1 cellular context compared by ENCODE assay signal in the genomic region with DNA sequence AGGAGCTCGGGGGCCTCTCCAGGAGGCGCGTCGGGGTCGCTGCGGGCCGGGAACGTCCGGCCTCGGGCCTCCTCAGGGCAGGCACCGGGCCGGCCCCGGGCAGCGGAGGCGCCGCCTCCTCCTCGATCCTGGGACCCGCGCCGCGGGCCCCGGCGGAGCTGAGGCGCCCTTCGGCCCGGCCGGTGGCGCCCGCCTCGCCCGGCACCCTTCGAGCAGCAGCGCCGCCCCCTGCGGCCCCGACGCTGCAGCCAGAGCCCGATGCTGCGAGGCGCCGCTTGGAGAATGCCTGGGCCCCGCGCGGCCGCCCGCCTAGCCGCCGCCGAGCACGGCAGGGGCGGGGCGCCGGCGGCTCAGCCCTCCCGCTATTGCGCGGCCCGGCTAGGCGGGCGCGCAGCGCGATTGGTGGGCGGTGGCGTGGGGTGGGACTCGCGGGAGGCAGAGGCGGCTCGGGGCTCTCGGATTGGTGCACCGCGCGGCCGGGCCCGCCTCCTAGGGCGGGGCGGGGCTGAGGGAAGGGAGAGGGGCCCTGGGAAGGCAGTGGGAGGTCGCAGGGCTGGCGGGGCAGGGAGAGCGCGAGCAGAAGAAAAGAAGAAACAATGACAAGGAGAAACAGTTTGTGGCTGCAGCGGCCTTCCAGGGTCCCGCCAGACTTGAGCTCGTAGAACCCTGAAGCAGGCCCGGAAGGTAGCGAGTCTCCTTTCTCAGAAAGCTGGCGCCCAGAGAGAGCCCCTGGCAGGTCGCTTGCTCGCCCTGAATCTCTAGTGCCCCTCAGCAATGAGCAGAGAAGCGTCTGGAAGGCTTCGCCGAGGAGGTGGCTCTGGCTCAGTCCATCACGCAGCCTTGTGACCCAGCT.
TF ChIP-seq lines count a peak whose summit lies in the region.

Gene EEIG1 (minus strand): TSS at position 284 of the 853 bp plus-strand sequence. CDS start 852 bp downstream, outside the sequence.

TF ChIP-seq in HepG2, 621 proteins besides CTCF, POLR2A, EP300 and RAD21 (continued from another document and continues in another):
- TF ChIP-seq, protein P1, sequence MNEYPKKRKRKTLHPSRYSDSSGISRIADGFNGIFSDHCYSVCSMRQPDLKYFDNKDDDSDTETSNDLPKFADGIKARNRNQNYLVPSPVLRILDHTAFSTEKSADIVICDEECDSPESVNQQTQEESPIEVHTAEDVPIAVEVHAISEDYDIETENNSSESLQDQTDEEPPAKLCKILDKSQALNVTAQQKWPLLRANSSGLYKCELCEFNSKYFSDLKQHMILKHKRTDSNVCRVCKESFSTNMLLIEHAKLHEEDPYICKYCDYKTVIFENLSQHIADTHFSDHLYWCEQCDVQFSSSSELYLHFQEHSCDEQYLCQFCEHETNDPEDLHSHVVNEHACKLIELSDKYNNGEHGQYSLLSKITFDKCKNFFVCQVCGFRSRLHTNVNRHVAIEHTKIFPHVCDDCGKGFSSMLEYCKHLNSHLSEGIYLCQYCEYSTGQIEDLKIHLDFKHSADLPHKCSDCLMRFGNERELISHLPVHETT (CRISPR knock-in tag; conservative IDR thresholded peaks at IDR 0.05): no peak
- no peak for TF ChIP-seq ZNF737 (CRISPR knock-in tag; IDR thresholded peaks at IDR 0.05; ENCODE audit: borderline replicate concordance)
- TF ChIP-seq STAT5B (CRISPR knock-in tag; IDR thresholded peaks at IDR 0.05): no peak
- no peak for TF ChIP-seq ZNF17 (CRISPR knock-in tag; IDR thresholded peaks at IDR 0.05)
- no peak for TF ChIP-seq TARDBP (CRISPR knock-in tag; IDR thresholded peaks at IDR 0.05)
- TF ChIP-seq, protein P2, sequence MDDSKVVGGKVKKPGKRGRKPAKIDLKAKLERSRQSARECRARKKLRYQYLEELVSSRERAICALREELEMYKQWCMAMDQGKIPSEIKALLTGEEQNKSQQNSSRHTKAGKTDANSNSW (CRISPR knock-in tag; IDR thresholded peaks at IDR 0.05; ENCODE audit: borderline replicate concordance): no peak
- no peak for TF ChIP-seq SOX5 (CRISPR knock-in tag; IDR thresholded peaks at IDR 0.05; ENCODE audit: borderline replicate concordance)
- no peak for TF ChIP-seq ZNF3 (CRISPR knock-in tag; IDR thresholded peaks at IDR 0.05)
- no peak for TF ChIP-seq NAIF1 (CRISPR knock-in tag; IDR thresholded peaks at IDR 0.05; ENCODE audit: borderline replicate concordance)
- no peak for TF ChIP-seq ZSCAN30 (CRISPR knock-in tag; IDR thresholded peaks at IDR 0.05)
- TF ChIP-seq ESRRA (CRISPR knock-in tag; IDR thresholded peaks at IDR 0.05; ENCODE audit: low read depth): no peak
- TF ChIP-seq, protein P3, sequence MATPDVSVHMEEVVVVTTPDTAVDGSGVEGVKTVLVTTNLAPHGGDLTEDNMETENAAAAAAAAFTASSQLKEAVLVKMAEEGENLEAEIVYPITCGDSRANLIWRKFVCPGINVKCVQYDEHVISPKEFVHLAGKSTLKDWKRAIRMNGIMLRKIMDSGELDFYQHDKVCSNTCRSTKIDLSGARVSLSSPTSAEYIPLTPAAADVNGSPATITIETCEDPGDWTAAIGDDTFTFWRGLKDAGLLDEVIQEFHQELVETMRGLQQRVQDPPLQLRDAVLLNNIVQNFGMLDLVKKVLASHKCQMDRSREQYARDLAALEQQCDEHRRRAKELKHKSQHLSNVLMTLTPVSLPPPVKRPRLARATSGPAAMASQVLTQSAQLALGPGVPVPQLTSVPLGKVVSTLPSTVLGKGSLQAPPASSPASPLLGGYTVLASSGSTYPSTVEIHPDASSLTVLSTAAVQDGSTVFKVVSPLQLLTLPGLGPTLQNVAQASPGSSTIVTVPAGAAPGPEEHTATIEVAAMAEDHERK (CRISPR knock-in tag; IDR thresholded peaks at IDR 0.05; ENCODE audit: low read depth): no peak
- no peak for TF ChIP-seq MED1 (CRISPR knock-in tag; IDR thresholded peaks at IDR 0.05)
- TF ChIP-seq ZNF407 (CRISPR knock-in tag; IDR thresholded peaks at IDR 0.05; ENCODE audit: not compliant biosample characterization): no peak
- TF ChIP-seq ZNF12 (CRISPR knock-in tag; IDR thresholded peaks at IDR 0.05): no peak
- no peak for TF ChIP-seq ZNF280D (CRISPR knock-in tag; IDR thresholded peaks at IDR 0.05)
- TF ChIP-seq REST (IDR thresholded peaks at IDR 0.05; ENCODE audit: borderline replicate concordance in 1 of 2, low read depth in 1 of 2, low read length in 2 of 2): peak in 1 of 2 experiments; percentile 5; a peak in 1 of 4 replicates
- peak; percentile 67; the same call in 1 of the 2 replicates for TF ChIP-seq TAF1 (CRISPR knock-in tag; IDR thresholded peaks at IDR 0.05)
- no peak for TF ChIP-seq MIER3 (CRISPR knock-in tag; IDR thresholded peaks at IDR 0.05; ENCODE audit: borderline replicate concordance)
- TF ChIP-seq TEF (CRISPR knock-in tag; IDR thresholded peaks at IDR 0.05): no peak
- TF ChIP-seq ZNF512 (CRISPR knock-in tag; IDR thresholded peaks at IDR 0.05): no peak
- TF ChIP-seq THYN1 (CRISPR knock-in tag; IDR thresholded peaks at IDR 0.05; ENCODE audit: borderline replicate concordance, low read depth): no peak
- peak; percentile 25; the same call in 1 of the 2 replicates for TF ChIP-seq ZBTB7B (CRISPR knock-in tag; IDR thresholded peaks at IDR 0.05)
- no peak for TF ChIP-seq ZFP36 (IDR thresholded peaks at IDR 0.05; ENCODE audit: borderline replicate concordance, low read depth, low read length, partially characterized antibody)
- no peak for TF ChIP-seq FOSL1 (CRISPR knock-in tag; IDR thresholded peaks at IDR 0.05; ENCODE audit: borderline replicate concordance)
- no peak for TF ChIP-seq ZFP62 (CRISPR knock-in tag; IDR thresholded peaks at IDR 0.05)
- TF ChIP-seq ZNF234 (CRISPR knock-in tag; conservative IDR thresholded peaks at IDR 0.05): no peak
- TF ChIP-seq, protein P4, sequence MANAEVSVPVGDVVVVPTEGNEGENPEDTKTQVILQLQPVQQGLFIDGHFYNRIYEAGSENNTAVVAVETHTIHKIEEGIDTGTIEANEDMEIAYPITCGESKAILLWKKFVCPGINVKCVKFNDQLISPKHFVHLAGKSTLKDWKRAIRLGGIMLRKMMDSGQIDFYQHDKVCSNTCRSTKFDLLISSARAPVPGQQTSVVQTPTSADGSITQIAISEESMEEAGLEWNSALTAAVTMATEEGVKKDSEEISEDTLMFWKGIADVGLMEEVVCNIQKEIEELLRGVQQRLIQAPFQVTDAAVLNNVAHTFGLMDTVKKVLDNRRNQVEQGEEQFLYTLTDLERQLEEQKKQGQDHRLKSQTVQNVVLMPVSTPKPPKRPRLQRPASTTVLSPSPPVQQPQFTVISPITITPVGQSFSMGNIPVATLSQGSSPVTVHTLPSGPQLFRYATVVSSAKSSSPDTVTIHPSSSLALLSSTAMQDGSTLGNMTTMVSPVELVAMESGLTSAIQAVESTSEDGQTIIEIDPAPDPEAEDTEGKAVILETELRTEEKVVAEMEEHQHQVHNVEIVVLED (CRISPR knock-in tag; IDR thresholded peaks at IDR 0.05; ENCODE audit: borderline replicate concordance): peak; percentile 59; the same call in 1 of the 2 replicates
